8 cellular contexts compared by ENCODE assay signal in genomic region chr5:140639093-140639821, GRCh38. TPM values are rescaled to one million over a fixed set of nuclear protein-coding genes. Genes with fewer than 3 reads are reported as not detected.
DNase-seq lines count a peak whose midpoint lies in the region; ATAC-seq and TF ChIP-seq lines count a peak whose summit lies in the region.

Gene TMCO6 (plus strand): TSS chr5:140639451. CDS start chr5:140639528, 77 bp downstream.

- H3K9me3 Mint-ChIP-seq in T-helper 1 cell treated with Interleukin-12 subunit alpha and Interleukin-12 subunit beta and Interleukin-4 antibody, amounts not matched to agents 30 μg/mL and 1 μg/mL, for 36 hours, result no peaks in the 10 kb centered on the region

- TF ChIP-seq CTCF in GM13977 (IDR thresholded peaks at IDR 0.05; ENCODE audit: extremely low read depth, insufficient read depth, missing control alignments) (peak; percentile 60), right atrium auricular region (IDR thresholded peaks at IDR 0.05) (peak; percentile 56 to 77), uterus (IDR thresholded peaks at IDR 0.05) (peak; percentile 46 to 77 (median 50))

- no peaks in the 10 kb centered on the region for H3K27me3 Mint-ChIP-seq in T-helper 1 cell treated with Interleukin-12 subunit alpha and Interleukin-12 subunit beta and Interleukin-4 antibody, amounts not matched to agents 30 μg/mL and 1 μg/mL, for 36 hours (ENCODE audit: low read depth)

- peak; percentile 99 for DNase-seq in GM13977 (ENCODE audit: low spot score)
- peak; percentile 80 for DNase-seq in NCI-H1694 (lab: John Stamatoyannopoulos, UW)
- peak; percentile 48 to 98 (median 93) for DNase-seq in amygdala (lab: John Stamatoyannopoulos, UW)
- DNase-seq in right atrium auricular region (ENCODE audit: low spot score), result peak; percentile 96
- peak; percentile 79 for DNase-seq in pulmonary artery endothelial cell (ENCODE audit: low read depth, low spot score)
- peak; percentile 97 for DNase-seq in uterus

- peak within 1 kb of the TSS; percentile 92 for H3K4me3 Mint-ChIP-seq in T-helper 1 cell treated with Interleukin-12 subunit alpha and Interleukin-12 subunit beta and Interleukin-4 antibody, amounts not matched to agents 30 μg/mL and 1 μg/mL, for 36 hours

- H3K36me3 ChIP-seq in right atrium auricular region (peaks cover 8% of the 10 kb centered on the region), uterus (no peaks in the 10 kb centered on the region)

- H3K27ac Mint-ChIP-seq in T-helper 1 cell treated with Interleukin-12 subunit alpha and Interleukin-12 subunit beta and Interleukin-4 antibody, amounts not matched to agents 30 μg/mL and 1 μg/mL, for 36 hours, result peak within 1 kb of the TSS; percentile 90

- peaks cover 14% of the 10 kb centered on the region for H3K36me3 Mint-ChIP-seq in T-helper 1 cell treated with Interleukin-12 subunit alpha and Interleukin-12 subunit beta and Interleukin-4 antibody, amounts not matched to agents 30 μg/mL and 1 μg/mL, for 36 hours (ENCODE audit: low read depth)

- intact Hi-C loops in uterus (cut with DNase I; ENCODE audit: low total_unique reads), result no loop called here

- H3K4me1 ChIP-seq in right atrium auricular region (peaks cover 0 to 33% of the 10 kb centered on the region in 2 donors), uterus (no peaks in the 10 kb centered on the region)

- peak; percentile 84 for ATAC-seq in HG02884 (IDR thresholded peaks at IDR 0.05; ENCODE audit: unreplicated experiment)

- H3K27me3 ChIP-seq in right atrium auricular region (no peaks in the 10 kb centered on the region), uterus (no peaks in the 10 kb centered on the region)

- TF ChIP-seq POLR2A in uterus (IDR thresholded peaks at IDR 0.05), result peak; percentile 32 to 72

- peak within 1 kb of the TSS; percentile 68 to 84 for H3K4me3 ChIP-seq in right atrium auricular region
- peak within 1 kb of the TSS; percentile 62 to 68 for H3K4me3 ChIP-seq in uterus

- in situ Hi-C loops in GM13977 (cut with MboI; ENCODE audit: low pct_unique_long_range_greater_than_20kb, low sequenced_read_pairs, unreplicated experiment), result loop anchor here (10.0 kb wide), 1 partner anchor 264 kb away; no protein-coding TSS in a partner anchor

- H3K27ac ChIP-seq in right atrium auricular region (peak within 1 kb of the TSS; percentile 87), uterus (peak within 1 kb of the TSS; percentile 81 to 85)

- peaks cover 29% of the 10 kb centered on the region for H3K4me1 Mint-ChIP-seq in T-helper 1 cell treated with Interleukin-12 subunit alpha and Interleukin-12 subunit beta and Interleukin-4 antibody, amounts not matched to agents 30 μg/mL and 1 μg/mL, for 36 hours (ENCODE audit: low read depth)

- no peaks in the 10 kb centered on the region for H3K9me3 ChIP-seq in right atrium auricular region
- no peaks in the 10 kb centered on the region for H3K9me3 ChIP-seq in uterus

RNA-seq across cellular contexts. Expression of gene TMCO6, which starts in this region (rescaled TPM):
- total RNA-seq in right atrium auricular region (10 to 100 TPM; 10.6 to 26.0 TPM), pulmonary artery endothelial cell (13.5 and 13.9 TPM in 2 replicates), uterus (10 to 100 TPM in 3 of 4 donors, 1 to 10 TPM in 1; 6.2 to 36.2 (median 22.7) TPM)

Comparison
In these comparisons a context has a peak if more than half of its experiments do, and no peak if none do; other contexts are left out.
1. Peak in every context shown above with its lines: DNase-seq, ATAC-seq, H3K4me3 ChIP-seq and H3K27ac ChIP-seq.